12 cellular contexts compared by ENCODE assay signal in the genomic region with DNA sequence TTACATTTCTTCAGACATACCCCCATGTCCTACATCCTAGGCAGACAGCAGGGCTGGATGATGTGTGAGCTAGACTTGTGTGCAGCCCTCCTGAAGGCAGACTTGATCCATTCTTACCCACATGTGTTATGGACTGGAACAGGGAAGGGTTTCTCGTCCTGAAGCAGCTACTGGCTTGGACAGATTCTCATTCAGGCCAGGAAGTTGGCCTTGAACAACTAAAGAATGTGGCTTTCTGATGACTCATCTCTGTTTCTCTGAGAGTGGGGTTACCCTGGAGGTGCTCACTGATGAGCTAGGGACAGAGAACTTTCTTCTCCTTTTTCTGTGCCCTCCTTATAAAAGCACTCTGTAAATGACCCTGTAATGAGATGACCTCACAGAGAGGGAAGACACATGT.
A peak's percentile ranks its signal among the peaks of the same experiment; 100 is the strongest.
DNase-seq lines count a peak whose midpoint lies in the region; ATAC-seq and TF ChIP-seq lines count a peak whose summit lies in the region.
"Had no signal": no experiment of that assay in that cellular context is flagged by ENCODE, and none has a peak within 500 bp of the region (broad histone marks: within the 10 kb centered on the region; RNA-seq: fewer than 3 reads in every experiment).

No MANE protein-coding gene starts in this region.

- H4K8ac ChIP-seq in IMR-90 (ENCODE audit: low read depth in 2 of 2, low read length in 2 of 2): peak overlapping the region; percentile 36 to 87

- H2AFZ ChIP-seq in IMR-90 (replicated peaks; ENCODE audit: low read length, poor library complexity): peak overlapping the region; percentile 87

- peak overlapping the region; percentile 98 for H3K27ac ChIP-seq in IMR-90 (ENCODE audit: insufficient read depth, low read length)
- H3K27ac ChIP-seq in naive thymus-derived CD4-positive, alpha-beta T cell (ENCODE audit: low read depth, low read length): no peak overlapping the region
- H3K27ac ChIP-seq: heart left ventricle, SK-N-MC had no signal

- peaks cover 6% of the 10 kb centered on the region for H3K4me1 ChIP-seq in IMR-90 (ENCODE audit: control insufficient read depth, insufficient read depth, low read length)
- H3K4me1 ChIP-seq in naive thymus-derived CD4-positive, alpha-beta T cell (ENCODE audit: control insufficient read depth in 2 of 2, insufficient read depth in 2 of 2, low read length in 2 of 2): no peaks in the 10 kb centered on the region

- no peak for TF ChIP-seq POLR2A in IMR-90 (IDR thresholded peaks at IDR 0.05; ENCODE audit: low read depth, low read length)

- H3K56ac ChIP-seq in IMR-90 (ENCODE audit: extremely low read depth, insufficient read depth, low read length): peak overlapping the region; percentile 83; the same call in 1 of the 2 replicates

- no peaks in the 10 kb centered on the region for H3K36me3 ChIP-seq in IMR-90 (ENCODE audit: control insufficient read depth, insufficient read depth, low read length)
- no peaks in the 10 kb centered on the region for H3K36me3 ChIP-seq in naive thymus-derived CD4-positive, alpha-beta T cell (ENCODE audit: control insufficient read depth in 2 of 3, insufficient read depth in 3 of 3, low read length in 3 of 3)
- H3K36me3 ChIP-seq: heart left ventricle had no signal

- H2AK9ac ChIP-seq in IMR-90 (replicated peaks; ENCODE audit: low read depth, low read length, poor library complexity): peak overlapping the region; percentile 25

- no peak overlapping the region for H3K27ac Mint-ChIP-seq in naive thymus-derived CD4-positive, alpha-beta T cell

- no peak overlapping the region; the same call in 1 of the 2 replicates for H3K9ac ChIP-seq in IMR-90 (ENCODE audit: low read depth, low read length)

- H4K20me1 ChIP-seq in IMR-90 (ENCODE audit: insufficient read depth, low read length): no peaks in the 10 kb centered on the region

- H4K5ac ChIP-seq in IMR-90 (ENCODE audit: low read depth, low read length): peak overlapping the region; percentile 96

- peak overlapping the region; percentile 91 for H3K4ac ChIP-seq in IMR-90 (ENCODE audit: low read depth, low read length)

- H3K4me3 ChIP-seq in IMR-90 (ENCODE audit: insufficient read depth, low read depth, low read length) (no peak overlapping the region), choroid plexus epithelial cell (ENCODE audit: low read depth, low read length) (no peak overlapping the region)
- no peak overlapping the region for H3K4me3 ChIP-seq in naive thymus-derived CD4-positive, alpha-beta T cell (ENCODE audit: low read length)
- H3K4me3 ChIP-seq: heart left ventricle, SK-N-MC had no signal

- dilution Hi-C loops in IMR-90 (cut with HindIII; ENCODE audit: low sequenced_read_pairs, unreplicated experiment): no loop called here

- H3K27me3 Mint-ChIP-seq in naive thymus-derived CD4-positive, alpha-beta T cell: no peaks in the 10 kb centered on the region

- TF ChIP-seq CTCF in IMR-90 (conservative IDR thresholded peaks at IDR 0.05; ENCODE audit: low read depth, low read length) (no peak), choroid plexus epithelial cell (conservative IDR thresholded peaks at IDR 0.05; ENCODE audit: low read depth, low read length) (no peak), GM10248 (IDR thresholded peaks at IDR 0.05; ENCODE audit: control extremely low read depth, extremely low read depth, low read depth, missing control alignments) (no peak)

- H3K9me1 ChIP-seq in IMR-90 (ENCODE audit: insufficient read depth, low read length): peaks cover 6% of the 10 kb centered on the region

- POLR2A ChIA-PET in IMR-90 (lab: Charles Lee; ENCODE audit: unreplicated experiment): no interaction called here
- POLR2A ChIA-PET in naive thymus-derived CD4-positive, alpha-beta T cell (lab: Charles Lee): interaction anchor here (0.7 kb wide), 1 partner anchor 12 kb away, joined by 3 read pairs; no protein-coding TSS in a partner anchor
- POLR2A ChIA-PET in GM10248 (lab: Yijun Ruan, JAX): no interaction called here

- intact Hi-C loops in IMR-90 (cut with micrococcal nuclease): loop anchor here (5.0 kb wide), 1 partner anchor 245 kb away; a partner anchor contains a TSS
- intact Hi-C loops in naive thymus-derived CD4-positive, alpha-beta T cell (cut with micrococcal nuclease): no loop called here

- peaks cover 4 to 25% (median 17%) of the 10 kb centered on the region in 7 donors for H3K4me1 Mint-ChIP-seq in naive thymus-derived CD4-positive, alpha-beta T cell

- CTCF ChIA-PET in IMR-90 (lab: Yijun Ruan, JAX): interaction anchor here (0.9 kb wide), 1 partner anchor 78 kb away, joined by 3 read pairs; no protein-coding TSS in a partner anchor
- CTCF ChIA-PET in naive thymus-derived CD4-positive, alpha-beta T cell (lab: Charles Lee): interaction anchor here (0.6 kb wide), 1 partner anchor 177 kb away, joined by 3 read pairs; no protein-coding TSS in a partner anchor
- CTCF ChIA-PET in GM10248 (lab: Yijun Ruan, JAX): interaction anchor here (1.0 to 1.1 kb wide), 2 partner anchors 10 to 17 kb away, joined by 3 read pairs; no protein-coding TSS in a partner anchor

- H3K23ac ChIP-seq in IMR-90 (ENCODE audit: low read depth, low read length): no peak overlapping the region; the same call in 1 of the 2 replicates

- BruUV-seq in IMR-90 (replicated peaks; lab: Mats Ljungman, UMichigan): no TSS peak

- no peaks in the 10 kb centered on the region for H3K9me3 Mint-ChIP-seq in naive thymus-derived CD4-positive, alpha-beta T cell

- no peaks in the 10 kb centered on the region for H3K79me1 ChIP-seq in IMR-90 (ENCODE audit: low read depth in 1 of 2, low read length in 2 of 2)

- peak overlapping the region; percentile 89 for H3K14ac ChIP-seq in IMR-90 (replicated peaks; ENCODE audit: low read depth, low read length)

- peak; percentile 95 for ATAC-seq in IMR-90 (ENCODE audit: low read depth)
- peak; percentile 34 for ATAC-seq in naive thymus-derived CD4-positive, alpha-beta T cell

- H3K4me2 ChIP-seq in IMR-90 (ENCODE audit: low read depth, low read length): peak overlapping the region; percentile 43; the same call in 1 of the 2 replicates

- peak overlapping the region; percentile 99; the same call in 1 of the 2 replicates for H2AK5ac ChIP-seq in IMR-90 (ENCODE audit: low read depth, low read length)

- peak overlapping the region; percentile 98 for H2BK15ac ChIP-seq in IMR-90 (ENCODE audit: low read depth, low read length)

- no peaks in the 10 kb centered on the region for H3K9me3 ChIP-seq in IMR-90 (ENCODE audit: control insufficient read depth, insufficient read depth, low read length)
- H3K9me3 ChIP-seq in naive thymus-derived CD4-positive, alpha-beta T cell (ENCODE audit: control insufficient read depth in 2 of 3, low read length in 3 of 3): no peaks in the 10 kb centered on the region
- H3K9me3 ChIP-seq: heart left ventricle had no signal

- no peak for TF ChIP-seq RAD21 in IMR-90 (IDR thresholded peaks at IDR 0.05; ENCODE audit: low read length)

- no CpG with 5 or more reads among the region's 1 CpG for WGBS in IMR-90 (ENCODE audit: extremely low coverage in 2 of 2, insufficient read length in 1 of 2), 2 experiments

- in situ Hi-C loops in IMR-90 (cut with MboI; ENCODE audit: low sequenced_read_pairs): no loop called here

- H2BK120ac ChIP-seq in IMR-90 (ENCODE audit: low read depth, low read length): peak overlapping the region; percentile 92

- peaks cover 0 to 50% (median 28%) of the 10 kb centered on the region in 5 donors for H3K36me3 Mint-ChIP-seq in naive thymus-derived CD4-positive, alpha-beta T cell

- DNase-seq in EH (ENCODE audit: low read depth): peak; percentile 72
- DNase-seq in IMR-90: peak; percentile 81
- peak; percentile 80 for DNase-seq in choroid plexus epithelial cell (ENCODE audit: low read depth)
- no peak for DNase-seq in naive thymus-derived CD4-positive, alpha-beta T cell
- no peak for DNase-seq in pons (ENCODE audit: low spot score)
- no peak for DNase-seq in GM10248 (ENCODE audit: extremely low spot score)
- DNase-seq in T-helper 9 cell: no peak
- DNase-seq in dedifferentiated amniotic fluid mesenchymal stem cell (ENCODE audit: extremely low spot score): no peak
- DNase-seq: activated gamma-delta T cell treated with Interleukin-2 at 50 U/mL for 16 hours, heart left ventricle, Karpas-422 had no signal

- H3K4me3 Mint-ChIP-seq in naive thymus-derived CD4-positive, alpha-beta T cell: peak overlapping the region in 1 of 10 donors; percentile 14

- peak overlapping the region; percentile 95 for H3K18ac ChIP-seq in IMR-90 (ENCODE audit: low read depth, low read length)

- H2BK20ac ChIP-seq in IMR-90 (ENCODE audit: low read depth, low read length): peak overlapping the region; percentile 95

- no peaks in the 10 kb centered on the region for H3K27me3 ChIP-seq in IMR-90 (ENCODE audit: control insufficient read depth, insufficient read depth, low read length)
- no peaks in the 10 kb centered on the region for H3K27me3 ChIP-seq in naive thymus-derived CD4-positive, alpha-beta T cell (ENCODE audit: control insufficient read depth in 2 of 2, insufficient read depth in 2 of 2, low read length in 2 of 2)
- H3K27me3 ChIP-seq: heart left ventricle had no signal

- H4K91ac ChIP-seq in IMR-90 (ENCODE audit: insufficient read depth, low read depth, low read length): peak overlapping the region; percentile 86

- H2BK5ac ChIP-seq in IMR-90 (ENCODE audit: low read depth, low read length, poor library complexity, severe bottlenecking): peak overlapping the region; percentile 88

TF ChIP-seq in IMR-90, 13 proteins besides CTCF, POLR2A, EP300 and RAD21:
- TF ChIP-seq MAFK (IDR thresholded peaks at IDR 0.05; ENCODE audit: low read depth, low read length) (0 out of 2 replicates have a peak, but pooled peaks have one; percentile 5), CHD1 (IDR thresholded peaks at IDR 0.05; ENCODE audit: low read depth, low read length) (no peak), MXI1 (IDR thresholded peaks at IDR 0.05; ENCODE audit: borderline replicate concordance, low read depth, low read length) (no peak), SMC3 (IDR thresholded peaks at IDR 0.05; ENCODE audit: low read depth, low read length) (no peak), RFX5 (IDR thresholded peaks at IDR 0.05; ENCODE audit: low read depth, low read length) (no peak), RCOR1 (IDR thresholded peaks at IDR 0.05; ENCODE audit: insufficient replicate concordance, low read length) (no peak), FOS (IDR thresholded peaks at IDR 0.05; ENCODE audit: low read depth, low read length) (peak; percentile 92), NFE2L2 (IDR thresholded peaks at IDR 0.05; ENCODE audit: low read depth, low read length) (0 out of 2 replicates have a peak, but pooled peaks have one; percentile 11)
- TF ChIP-seq, protein P1, sequence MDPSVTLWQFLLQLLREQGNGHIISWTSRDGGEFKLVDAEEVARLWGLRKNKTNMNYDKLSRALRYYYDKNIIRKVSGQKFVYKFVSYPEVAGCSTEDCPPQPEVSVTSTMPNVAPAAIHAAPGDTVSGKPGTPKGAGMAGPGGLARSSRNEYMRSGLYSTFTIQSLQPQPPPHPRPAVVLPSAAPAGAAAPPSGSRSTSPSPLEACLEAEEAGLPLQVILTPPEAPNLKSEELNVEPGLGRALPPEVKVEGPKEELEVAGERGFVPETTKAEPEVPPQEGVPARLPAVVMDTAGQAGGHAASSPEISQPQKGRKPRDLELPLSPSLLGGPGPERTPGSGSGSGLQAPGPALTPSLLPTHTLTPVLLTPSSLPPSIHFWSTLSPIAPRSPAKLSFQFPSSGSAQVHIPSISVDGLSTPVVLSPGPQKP (IDR thresholded peaks at IDR 0.05; ENCODE audit: borderline replicate concordance, low read depth, low read length): no peak

Comparison
In these comparisons a context has a peak if more than half of its experiments do, and no peak if none do; other contexts are left out.
1. DNase-seq: peak in EH (single experiment), IMR-90 (single experiment) and choroid plexus epithelial cell (single experiment); none in naive thymus-derived CD4-positive, alpha-beta T cell (0 of 9), pons (single experiment), GM10248 (single experiment), T-helper 9 cell (single experiment) and dedifferentiated amniotic fluid mesenchymal stem cell (single experiment).